ENCODE assay signal across 10 cellular contexts in the genomic region with DNA sequence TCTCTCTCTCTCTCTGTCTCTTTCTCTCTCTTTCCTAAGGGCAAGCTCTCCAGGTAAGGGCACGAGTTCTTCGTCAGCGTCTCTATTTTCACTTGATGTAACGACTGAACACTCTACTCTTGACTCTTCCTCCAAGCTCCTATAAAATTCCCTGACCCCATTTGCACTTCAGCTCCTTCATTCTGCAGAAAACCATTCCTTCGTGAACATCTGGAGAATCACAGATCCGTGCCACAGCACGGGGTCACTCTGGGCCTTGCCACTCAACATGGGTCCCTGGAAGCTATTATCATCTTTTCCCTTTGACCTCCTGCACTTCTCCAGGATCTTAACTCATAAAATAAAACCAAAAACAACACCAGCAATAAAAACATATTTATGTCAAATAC.
A peak's percentile ranks its signal among the peaks of the same experiment; 100 is the strongest.
DNase-seq lines count a peak whose midpoint lies in the region; ATAC-seq and TF ChIP-seq lines count a peak whose summit lies in the region.
"Had no signal": no experiment of that assay in that cellular context is flagged by ENCODE, and none has a peak within 500 bp of the region (broad histone marks: within the 10 kb centered on the region; RNA-seq: fewer than 3 reads in every experiment).

No MANE protein-coding gene starts in this region.

- no peak for TF ChIP-seq POLR2A in spleen (IDR thresholded peaks at IDR 0.05)

- H3K4me3 ChIP-seq in GM23248 (no peak overlapping the region), WI38 (ENCODE audit: low read depth, low read length) (peak overlapping the region; percentile 33), spleen (peak overlapping the region in 2 of 8 donors; percentile 9 to 57)

- ATAC-seq in T-cell (replicated peaks in 1 of 4) (no peak), GM21825 (IDR thresholded peaks at IDR 0.05; ENCODE audit: unreplicated experiment) (no peak), HG02884 (IDR thresholded peaks at IDR 0.05; ENCODE audit: unreplicated experiment) (no peak)

- peak overlapping the region; percentile 84 for H2AFZ ChIP-seq in GM23248

- TF ChIP-seq CTCF in WI38 (IDR thresholded peaks at IDR 0.05; ENCODE audit: low read depth, low read length) (no peak), spleen (IDR thresholded peaks at IDR 0.05 in 8 of 11, conservative IDR thresholded peaks at IDR 0.05 in 3 of 11) (no peak)

- H4K20me1 ChIP-seq in GM23248 (ENCODE audit: insufficient read depth) = no peaks in the 10 kb centered on the region

- H3F3A ChIP-seq in GM23248 (ENCODE audit: insufficient read depth) = peaks cover 24% of the 10 kb centered on the region; the same call in 1 of the 2 replicates

- peaks cover 24% of the 10 kb centered on the region for H3K4me1 ChIP-seq in GM23248 (ENCODE audit: insufficient read depth)
- H3K4me1 ChIP-seq in spleen = peaks cover 10 to 51% (median 22%) of the 10 kb centered on the region in 6 donors

- H3K36me3 ChIP-seq in GM23248 (ENCODE audit: low read depth) (no peaks in the 10 kb centered on the region), spleen (no peaks in the 10 kb centered on the region)

- no peaks in the 10 kb centered on the region for H3K36me3 Mint-ChIP-seq in T-cell

- H3K9ac ChIP-seq in GM23248 = peak overlapping the region; percentile 68

- H3K4me1 Mint-ChIP-seq in T-cell = peaks cover 11 to 13% (median 12%) of the 10 kb centered on the region in 3 donors

- in situ Hi-C loops in GM23248 (cut with MboI) = loop anchor here (10.0 to 25.0 kb wide), 4 partner anchors 91 to 691 kb away; partner anchors contain the start of gene PDGFRA

- POLR2A ChIA-PET in T-cell (lab: Charles Lee) = no interaction called here

- CTCF ChIA-PET in T-cell (lab: Charles Lee) = interaction anchor here in 1 of 2 donors (0.6 kb wide), 1 partner anchor 530 kb away, joined by 3 read pairs; no protein-coding TSS in a partner anchor

- H3K27me3 ChIP-seq in GM23248 (replicated peaks; ENCODE audit: insufficient read depth) = no peaks in the 10 kb centered on the region
- H3K27me3 ChIP-seq in spleen (replicated peaks in 1 of 7) = no peaks in the 10 kb centered on the region

- DNase-seq in GM23248 (peak; percentile 14), left kidney (ENCODE audit: low read depth, low spot score) (peak; percentile 43), spleen (no peak), T-cell (no peak), T-helper 9 cell (no peak)
- DNase-seq: DND-41; effector memory CD4-positive, alpha-beta T cell had no signal

- H3K4me2 ChIP-seq in GM23248 (ENCODE audit: unreplicated experiment) = peak overlapping the region; percentile 33

- peaks cover 13 to 23% of the 10 kb centered on the region in 2 donors for H3K27me3 Mint-ChIP-seq in T-cell

- H3K4me3 Mint-ChIP-seq in T-cell = peak overlapping the region in 1 of 3 donors; percentile 46

- no peaks in the 10 kb centered on the region for H3K79me2 ChIP-seq in GM23248 (ENCODE audit: insufficient read depth)

- intact Hi-C loops in spleen (cut with DNase I; ENCODE audit: low total_unique reads) = no loop called here

- H3K9me3 Mint-ChIP-seq in T-cell = peaks cover 0 to 3% (median 0%) of the 10 kb centered on the region in 3 donors

- H3K27ac Mint-ChIP-seq in T-cell = no peak overlapping the region

- H3K9me3 ChIP-seq in GM23248 (ENCODE audit: low read depth) (no peaks in the 10 kb centered on the region), spleen (peaks cover 0 to 5% (median 0%) of the 10 kb centered on the region in 8 donors)

- no peaks in the 10 kb centered on the region for H3K9me2 ChIP-seq in GM23248 (ENCODE audit: insufficient read depth)

- WGBS in GM23248 (ENCODE audit: low coverage in 1 of 2, low lambda C conversion rate in 2 of 2, missing lambda C conversion rate in 2 of 2), 2 experiments = 11 to 17% methylated on average over 7 of the region's 7 CpGs
- 35 to 65% (median 41%) methylated on average over 7 of the region's 7 CpGs for WGBS in spleen, 5 donors

- peak overlapping the region; percentile 64; the same call in 1 of the 2 replicates for H3K27ac ChIP-seq in GM23248
- H3K27ac ChIP-seq in spleen = peak overlapping the region in 7 of 8 donors; percentile 16 to 78 (median 68)

Comparison
In these comparisons a context has a peak if more than half of its experiments do, and no peak if none do; other contexts are left out.
1. DNase-seq: peak in GM23248 (single experiment) and left kidney (single experiment); none in spleen (single experiment), T-cell (0 of 34) and T-helper 9 cell (single experiment).